Comparison of ENCODE assay signal across 8 cellular contexts in the genomic region with DNA sequence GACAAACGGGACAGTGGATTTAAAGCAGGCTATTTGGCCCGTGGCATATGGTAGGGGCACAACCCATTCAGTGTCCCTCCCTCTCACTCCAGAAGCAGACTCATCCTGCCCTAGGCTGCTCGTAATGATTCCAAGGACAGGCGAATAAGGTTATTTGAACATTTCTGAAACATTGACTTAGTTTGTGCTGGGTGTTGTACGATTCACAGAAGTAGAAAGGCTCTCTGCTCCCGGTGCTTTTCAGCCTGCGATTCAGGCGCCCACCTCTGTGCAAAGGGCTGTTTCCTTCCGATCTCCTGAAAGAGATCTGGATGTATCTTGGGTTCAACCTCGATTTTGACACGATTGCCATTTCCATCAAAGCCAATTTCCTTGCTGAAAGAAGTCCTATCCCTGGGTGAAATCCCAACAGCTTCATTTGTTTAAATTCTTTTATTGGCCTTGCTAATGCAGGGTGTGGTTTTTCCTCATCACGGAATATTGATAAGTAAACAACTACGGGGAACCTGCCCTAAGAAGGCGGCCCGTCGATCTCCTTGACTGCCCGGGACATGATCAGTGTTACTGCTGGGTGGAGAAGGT. TPM values are rescaled to one million over a fixed set of nuclear protein-coding genes. Genes with fewer than 3 reads are reported as not detected.
DNase-seq lines count a peak whose midpoint lies in the region; ATAC-seq and TF ChIP-seq lines count a peak whose summit lies in the region.

No MANE protein-coding gene starts in this region.

- no peak for TF ChIP-seq CTCF in GM13977 (IDR thresholded peaks at IDR 0.05; ENCODE audit: extremely low read depth, insufficient read depth, missing control alignments)

- peak overlapping the region; percentile 52 for H3K4me3 ChIP-seq in mucosa of stomach (ENCODE audit: low read length)

- H3K4me1 ChIP-seq in mucosa of stomach (ENCODE audit: control insufficient read depth, insufficient read depth, low read length): peaks cover 14% of the 10 kb centered on the region

- H3K27me3 ChIP-seq in mucosa of stomach (ENCODE audit: control insufficient read depth, insufficient read depth, low read length): peaks cover 6% of the 10 kb centered on the region

- H3K9me3 ChIP-seq in mucosa of stomach (ENCODE audit: control insufficient read depth, low read length): no peaks in the 10 kb centered on the region

- H3K9ac ChIP-seq in mucosa of stomach (ENCODE audit: low read length): peak overlapping the region; percentile 64

- no peaks in the 10 kb centered on the region for H3K36me3 ChIP-seq in mucosa of stomach (ENCODE audit: control insufficient read depth, insufficient read depth, low read length)

- ATAC-seq in HG03039 (IDR thresholded peaks at IDR 0.05; ENCODE audit: unreplicated experiment) (no peak), GM19324 (IDR thresholded peaks at IDR 0.05; ENCODE audit: low FRiP score, unreplicated experiment) (no peak)

- in situ Hi-C loops in GM13977 (cut with MboI; ENCODE audit: low pct_unique_long_range_greater_than_20kb, low sequenced_read_pairs, unreplicated experiment): no loop called here

- DNase-seq in ELR (ENCODE audit: low read depth) (peak; percentile 33), NCI-H2081 treated with DMSO at 0.1 percent for 48 hours (lab: John Stamatoyannopoulos, UW) (peak; percentile 60), cerebellum (ENCODE audit: low spot score) (peak; percentile 20), GM13977 (ENCODE audit: low spot score) (no peak), hepatic stellate cell (ENCODE audit: low spot score) (no peak)

RNA-seq across cellular contexts. Expression of a gene that starts 1.1 kb away (rescaled TPM):
- total RNA-seq in cerebellum: 30.9 TPM

Comparison
In these comparisons a context has a peak if more than half of its experiments do, and no peak if none do; other contexts are left out.
1. DNase-seq: peak in ELR (single experiment), NCI-H2081 treated with DMSO at 0.1 percent for 48 hours (single experiment) and cerebellum (single experiment); none in GM13977 (single experiment) and hepatic stellate cell (single experiment).